ENCODE assay signal across 2 cellular contexts in genomic region chr3:49158108-49158709, GRCh38.
TF ChIP-seq lines count a peak whose summit lies in the region.

No MANE protein-coding gene starts in this region.

TF ChIP-seq in GM23338, 12 proteins besides CTCF, POLR2A, EP300 and RAD21:
- TF ChIP-seq JUNB (IDR thresholded peaks at IDR 0.05; ENCODE audit: unreplicated experiment) (no peak), ZNF331 (CRISPR knock-in tag; IDR thresholded peaks at IDR 0.05; ENCODE audit: low read depth) (no peak), NANOG (IDR thresholded peaks at IDR 0.05; ENCODE audit: borderline replicate concordance) (no peak), STAT1 (IDR thresholded peaks at IDR 0.05; ENCODE audit: unreplicated experiment) (no peak), ZNF114 (CRISPR knock-in tag; IDR thresholded peaks at IDR 0.05) (no peak), POLR2AphosphoS5 (IDR thresholded peaks at IDR 0.05; ENCODE audit: low read depth) (no peak), ZNF462 (CRISPR knock-in tag; IDR thresholded peaks at IDR 0.05) (no peak), ETS1 (IDR thresholded peaks at IDR 0.05) (no peak), CREB1 (CRISPR knock-in tag; IDR thresholded peaks at IDR 0.05; ENCODE audit: low read depth) (no peak), EZH2 (IDR thresholded peaks at IDR 0.05; ENCODE audit: low read depth, unreplicated experiment) (no peak), EZH2phosphoT487 (IDR thresholded peaks at IDR 0.05; ENCODE audit: unreplicated experiment) (no peak)

TF ChIP-seq in GM12878, 131 proteins besides CTCF, POLR2A, EP300 and RAD21:
- no peak for TF ChIP-seq ZNF622 (IDR thresholded peaks at IDR 0.05)
- no peak for TF ChIP-seq CBX5 (IDR thresholded peaks at IDR 0.05; ENCODE audit: low read depth)
- TF ChIP-seq FOXM1 (IDR thresholded peaks at IDR 0.05; ENCODE audit: low read depth, low read length): no peak
- no peak for TF ChIP-seq CEBPB (IDR thresholded peaks at IDR 0.05; ENCODE audit: borderline replicate concordance in 1 of 2, low read depth in 2 of 2, low read length in 2 of 2)
- TF ChIP-seq ZNF592 (IDR thresholded peaks at IDR 0.05): no peak
- peak; percentile 92 for TF ChIP-seq NR2C1 (IDR thresholded peaks at IDR 0.05)
- TF ChIP-seq ZNF384 (IDR thresholded peaks at IDR 0.05; ENCODE audit: borderline replicate concordance, low read depth, low read length): no peak
- TF ChIP-seq MYC (IDR thresholded peaks at IDR 0.05; ENCODE audit: insufficient read depth, insufficient read length, insufficient replicate concordance, low read length, severe bottlenecking): no peak
- peak; percentile 100 for TF ChIP-seq NR2F1 (conservative IDR thresholded peaks at IDR 0.05)
- TF ChIP-seq ESRRA (IDR thresholded peaks at IDR 0.05; ENCODE audit: low read length): peak; percentile 99
- no peak for TF ChIP-seq SUZ12 (IDR thresholded peaks at IDR 0.05; ENCODE audit: unreplicated experiment)
- TF ChIP-seq NR2C2 (IDR thresholded peaks at IDR 0.05; ENCODE audit: borderline replicate concordance, control insufficient read depth, insufficient read length, low read depth): peak; percentile 79
- peak; percentile 7; the same call in 1 of the 2 replicates for TF ChIP-seq SMC3 (IDR thresholded peaks at IDR 0.05; ENCODE audit: borderline replicate concordance, low read length)
- 0 out of 2 replicates have a peak, but pooled peaks have one; percentile 13 for TF ChIP-seq PKNOX1 (IDR thresholded peaks at IDR 0.05)
- no peak for TF ChIP-seq LARP7 (IDR thresholded peaks at IDR 0.05)
- TF ChIP-seq BCL11A (IDR thresholded peaks at IDR 0.05; ENCODE audit: low read depth, low read length): no peak
- no peak for TF ChIP-seq ZBED1 (IDR thresholded peaks at IDR 0.05; ENCODE audit: borderline replicate concordance)
- 0 out of 2 replicates have a peak, but pooled peaks have one; percentile 23 for TF ChIP-seq POLR2AphosphoS5 (IDR thresholded peaks at IDR 0.05; ENCODE audit: low read length)
